ENCODE assay signal across 24 cellular contexts in the genomic region with DNA sequence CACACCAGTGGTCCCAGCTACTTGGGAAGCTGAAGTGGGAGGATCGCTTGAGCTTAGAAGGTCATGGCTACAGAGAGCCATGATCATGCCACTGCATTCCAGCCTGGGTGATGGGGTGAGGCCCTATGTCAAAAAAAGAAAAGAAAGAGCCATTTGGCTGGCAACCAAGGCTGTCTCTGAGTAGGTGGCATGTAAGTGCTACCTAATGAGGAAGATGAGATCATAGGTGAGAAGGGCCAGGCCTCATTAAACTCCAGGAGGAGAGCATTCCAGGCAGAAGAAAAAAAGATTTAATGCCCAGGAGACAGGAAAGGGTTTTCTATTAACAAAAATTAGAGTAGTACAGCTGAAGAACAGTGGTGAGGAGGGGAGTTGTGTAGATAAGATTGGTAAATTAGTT.
DNase-seq lines count a peak whose midpoint lies in the region; ATAC-seq and TF ChIP-seq lines count a peak whose summit lies in the region.
"Had no signal": no experiment of that assay in that cellular context is flagged by ENCODE, and none has a peak within 500 bp of the region (broad histone marks: within the 10 kb centered on the region; RNA-seq: fewer than 3 reads in every experiment).

No MANE protein-coding gene starts in this region.

- no peaks in the 10 kb centered on the region for H3K36me3 ChIP-seq in OCI-LY7 (ENCODE audit: insufficient read depth, low read length)
- H3K36me3 ChIP-seq: BLaER1, MG63, Peyer's patch had no signal

- H4K20me1 ChIP-seq in OCI-LY7 (ENCODE audit: insufficient read depth, low read length) = no peaks in the 10 kb centered on the region
- H4K20me1 ChIP-seq: BLaER1 had no signal

- POLR2A ChIA-PET in OCI-LY7 (lab: Charles Lee) = interaction anchor here (0.5 to 1.7 kb wide), 3 partner anchors 8 to 34 kb away, joined by 3 to 4 read pairs (median 4); no protein-coding TSS in a partner anchor

- H3K27ac Mint-ChIP-seq in activated naive CD4-positive, alpha-beta T cell treated with anti-CD3 and anti-CD28 coated beads, Interleukin-2, amount 10 ng/mL, durations not matched to agents 7 days and 5 days = no peak overlapping the region
- H3K27ac Mint-ChIP-seq: CD4-positive, alpha-beta T cell; IgD-negative memory B cell had no signal

- H3K36me3 Mint-ChIP-seq in activated naive CD4-positive, alpha-beta T cell treated with anti-CD3 and anti-CD28 coated beads, Interleukin-2, amount 10 ng/mL, durations not matched to agents 7 days and 5 days = no peaks in the 10 kb centered on the region
- H3K36me3 Mint-ChIP-seq: IgD-negative memory B cell had no signal

- DNase-seq in A172 (ENCODE audit: low spot score) (peak; percentile 13), Caki2 (ENCODE audit: low read depth) (peak; percentile 9), NCI-H2029 treated with DMSO at 0.1 percent for 48 hours (lab: John Stamatoyannopoulos, UW) (peak; percentile 36), kidney glomerular epithelial cell (lab: John Stamatoyannopoulos, UW) (peak; percentile 43), OCI-LY7 (ENCODE audit: low spot score) (no peak), NCI-H345 treated with DMSO at 0.1 percent for 48 hours (lab: John Stamatoyannopoulos, UW; ENCODE audit: unreplicated experiment) (no peak)
- DNase-seq in activated naive CD4-positive, alpha-beta T cell treated with anti-CD3 and anti-CD28 coated beads, Interleukin-2, amount 10 ng/mL, durations not matched to agents 7 days and 5 days = no peak
- DNase-seq: ACHN; CD4-positive, alpha-beta T cell; COR-L47; DMS 273 treated with DMSO at 0.1 percent for 48 hours; GOT3; HCEC 1CT; Karpas-422; MG63; NCI-H1048; NCI-H1417 treated with DMSO at 0.1 percent for 48 hours; NCI-H187; NCI-H748 treated with DMSO at 0.1 percent for 48 hours; Peyer's patch had no signal

- no peaks in the 10 kb centered on the region for H3K9me2 ChIP-seq in OCI-LY7 (ENCODE audit: insufficient read depth, low read length)

- no peak overlapping the region for H3K4me3 Mint-ChIP-seq in activated naive CD4-positive, alpha-beta T cell treated with anti-CD3 and anti-CD28 coated beads, Interleukin-2, amount 10 ng/mL, durations not matched to agents 7 days and 5 days
- H3K4me3 Mint-ChIP-seq: CD4-positive, alpha-beta T cell; IgD-negative memory B cell had no signal

- no peaks in the 10 kb centered on the region for H3K79me2 ChIP-seq in OCI-LY7 (ENCODE audit: insufficient read depth, low read depth, low read length)

- CTCF ChIA-PET in OCI-LY7 (lab: Charles Lee; ENCODE audit: unreplicated experiment) = no interaction called here
- CTCF ChIA-PET in activated naive CD4-positive, alpha-beta T cell treated with anti-CD3 and anti-CD28 coated beads, Interleukin-2, amount 10 ng/mL, durations not matched to agents 7 days and 5 days (lab: Charles Lee) = no interaction called here

- no peak for TF ChIP-seq CTCF in OCI-LY7 (conservative IDR thresholded peaks at IDR 0.05; ENCODE audit: low read length)

- no peaks in the 10 kb centered on the region for H3K4me1 Mint-ChIP-seq in activated naive CD4-positive, alpha-beta T cell treated with anti-CD3 and anti-CD28 coated beads, Interleukin-2, amount 10 ng/mL, durations not matched to agents 7 days and 5 days
- H3K4me1 Mint-ChIP-seq: IgD-negative memory B cell had no signal

- H3K4me1 ChIP-seq in OCI-LY7 (ENCODE audit: insufficient read depth, low read length, poor library complexity, severe bottlenecking) = no peaks in the 10 kb centered on the region
- H3K4me1 ChIP-seq: BLaER1, Peyer's patch had no signal

- in situ Hi-C loops in Caki2 (cut with HindIII; ENCODE audit: low pct_unique_long_range_greater_than_20kb, low sequenced_read_pairs) = no loop called here

- no peak overlapping the region for H3K27ac ChIP-seq in OCI-LY7 (ENCODE audit: low read depth, low read length, poor library complexity, severe bottlenecking)
- H3K27ac ChIP-seq: BLaER1, Peyer's patch had no signal

- no peak for ATAC-seq in HG03571 (IDR thresholded peaks at IDR 0.05; ENCODE audit: unreplicated experiment)
- ATAC-seq: SK-N-SH treated with all-trans-retinoic acid at 6 μM for 48 hours had no signal

- intact Hi-C loops in OCI-LY7 (cut with micrococcal nuclease; ENCODE audit: unreplicated experiment) = no loop called here

- no TSS peak for BruUV-seq in OCI-LY7 (replicated peaks; lab: Mats Ljungman, UMichigan)

- no peak overlapping the region for H2AFZ ChIP-seq in OCI-LY7 (ENCODE audit: low read length)

- H3K4me3 ChIP-seq in OCI-LY7 (ENCODE audit: low read depth, low read length, poor library complexity, severe bottlenecking) = no peak overlapping the region
- H3K4me3 ChIP-seq: BLaER1, MG63, Peyer's patch had no signal

- H3K9me3 Mint-ChIP-seq in activated naive CD4-positive, alpha-beta T cell treated with anti-CD3 and anti-CD28 coated beads, Interleukin-2, amount 10 ng/mL, durations not matched to agents 7 days and 5 days = no peaks in the 10 kb centered on the region
- H3K9me3 Mint-ChIP-seq: CD4-positive, alpha-beta T cell had no signal

- peaks cover 14% of the 10 kb centered on the region for H3K27me3 Mint-ChIP-seq in activated naive CD4-positive, alpha-beta T cell treated with anti-CD3 and anti-CD28 coated beads, Interleukin-2, amount 10 ng/mL, durations not matched to agents 7 days and 5 days

- no peak overlapping the region for H3K4me2 ChIP-seq in OCI-LY7 (ENCODE audit: low read length)
- H3K4me2 ChIP-seq: BLaER1 had no signal

- no peaks in the 10 kb centered on the region for H3K9me3 ChIP-seq in OCI-LY7 (ENCODE audit: low read length)
- H3K9me3 ChIP-seq: BLaER1, MG63, Peyer's patch had no signal

Comparison
In these comparisons a context has a peak if more than half of its experiments do, and no peak if none do; other contexts are left out.
1. DNase-seq: peak in A172 (single experiment), Caki2 (single experiment), NCI-H2029 treated with DMSO at 0.1 percent for 48 hours (single experiment) and kidney glomerular epithelial cell (single experiment); none in OCI-LY7 (single experiment), activated naive CD4-positive, alpha-beta T cell treated with anti-CD3 and anti-CD28 coated beads, Interleukin-2, amount 10 ng/mL, durations not matched to agents 7 days and 5 days (single experiment) and NCI-H345 treated with DMSO at 0.1 percent for 48 hours (single experiment).